In the genomic region with DNA sequence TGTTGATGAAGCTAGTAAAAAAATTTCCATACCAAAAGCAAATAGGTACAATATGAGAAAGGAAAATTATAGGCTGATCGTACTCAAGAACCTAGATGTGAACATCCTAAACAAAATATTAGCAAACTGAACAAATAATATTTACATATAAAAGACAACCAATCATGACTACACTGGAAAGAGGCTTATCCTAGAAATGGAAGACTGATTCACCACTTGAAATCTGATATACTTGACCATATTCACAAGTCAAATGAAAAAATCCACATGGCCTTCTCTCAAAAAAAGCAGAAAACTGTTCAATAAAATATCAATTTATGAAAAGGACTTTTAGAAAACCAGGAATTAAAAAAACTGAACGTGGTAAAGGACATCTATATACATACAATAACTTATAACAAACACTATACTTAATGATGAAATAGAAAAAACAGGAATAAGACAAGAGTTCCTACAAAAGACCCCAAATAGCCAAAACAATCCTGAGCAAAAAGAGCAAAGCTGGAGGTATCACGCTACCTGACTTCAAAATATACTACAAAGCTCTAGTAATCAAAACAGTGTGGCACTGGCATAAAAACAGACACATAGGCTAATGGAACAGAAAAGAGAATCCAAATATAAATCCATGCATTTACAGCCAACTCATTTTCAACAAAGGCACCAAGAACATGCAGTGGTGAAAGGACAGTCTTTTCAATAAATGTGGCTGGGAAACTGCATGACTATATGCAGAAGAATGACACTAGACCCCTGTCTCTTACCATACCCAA, we compare ENCODE assay signal across 22 cellular contexts. TPM values are rescaled to one million over a fixed set of nuclear protein-coding genes. Genes with fewer than 3 reads are reported as not detected.
A peak's percentile ranks its signal among the peaks of the same experiment; 100 is the strongest.
DNase-seq lines count a peak whose midpoint lies in the region; ATAC-seq, FAIRE-seq and TF ChIP-seq lines count a peak whose summit lies in the region.
"Had no signal": no experiment of that assay in that cellular context is flagged by ENCODE, and none has a peak within 500 bp of the region (broad histone marks: within the 10 kb centered on the region; RNA-seq: fewer than 3 reads in every experiment).

No MANE protein-coding gene starts in this region.

- no peak overlapping the region for H3K27ac Mint-ChIP-seq in WTC11
- H3K27ac Mint-ChIP-seq in osteocyte (ENCODE audit: unreplicated experiment): no peak overlapping the region
- H3K27ac Mint-ChIP-seq: CD4-positive, alpha-beta memory T cell; H9 had no signal

- H3K36me3 ChIP-seq in IMR-90 (ENCODE audit: control insufficient read depth, insufficient read depth, low read length): no peaks in the 10 kb centered on the region
- H3K36me3 ChIP-seq: BE2C had no signal

- 33% methylated on average over 3 of the region's 3 CpGs for WGBS in A549 (ENCODE audit: missing lambda C conversion rate)
- no CpG with 5 or more reads among the region's 3 CpGs for WGBS in IMR-90 (ENCODE audit: extremely low coverage in 2 of 2, insufficient read length in 1 of 2), 2 experiments

- no peaks in the 10 kb centered on the region for H3K27me3 ChIP-seq in IMR-90 (ENCODE audit: control insufficient read depth, insufficient read depth, low read length)
- H3K27me3 ChIP-seq: BE2C had no signal

- CTCF ChIA-PET in A549 (lab: Yijun Ruan, JAX) (interaction anchor here (1.0 to 1.7 kb wide), 3 partner anchors 13 to 26 kb away, joined by 3 to 5 read pairs (median 3); no protein-coding TSS in a partner anchor), IMR-90 (lab: Yijun Ruan, JAX) (interaction anchor here (0.6 kb wide), 1 partner anchor 38 kb away, joined by 3 read pairs; no protein-coding TSS in a partner anchor), WTC11 (lab: Charles Lee) (no interaction called here)

- H3K36me3 Mint-ChIP-seq in WTC11: peaks cover 10% of the 10 kb centered on the region
- peaks cover 5% of the 10 kb centered on the region for H3K36me3 Mint-ChIP-seq in osteocyte (ENCODE audit: unreplicated experiment)
- H3K36me3 Mint-ChIP-seq: CD4-positive, alpha-beta memory T cell had no signal

- H2BK5ac ChIP-seq in IMR-90 (ENCODE audit: low read depth, low read length, poor library complexity, severe bottlenecking): no peak overlapping the region

- H3K23ac ChIP-seq in IMR-90 (ENCODE audit: low read depth, low read length): no peak overlapping the region

- no peak overlapping the region for H3K18ac ChIP-seq in IMR-90 (ENCODE audit: low read depth, low read length)

- intact Hi-C loops in IMR-90 (cut with micrococcal nuclease): no loop called here

- no TSS peak for BruUV-seq in IMR-90 (replicated peaks; lab: Mats Ljungman, UMichigan)

- H2AK9ac ChIP-seq in IMR-90 (replicated peaks; ENCODE audit: low read depth, low read length, poor library complexity): no peak overlapping the region

- H3K9me3 ChIP-seq in A549 (peaks cover 19% of the 10 kb centered on the region), IMR-90 (ENCODE audit: control insufficient read depth, insufficient read depth, low read length) (peaks cover 4% of the 10 kb centered on the region; the same call in 1 of the 2 replicates)
- H3K9me3 ChIP-seq: BE2C had no signal

- dilution Hi-C loops in IMR-90 (cut with HindIII; ENCODE audit: low sequenced_read_pairs, unreplicated experiment): no loop called here

- no peaks in the 10 kb centered on the region for H4K20me1 ChIP-seq in IMR-90 (ENCODE audit: insufficient read depth, low read length)

- H2BK20ac ChIP-seq in IMR-90 (ENCODE audit: low read depth, low read length): no peak overlapping the region

- H3K14ac ChIP-seq in IMR-90 (replicated peaks; ENCODE audit: low read depth, low read length): no peak overlapping the region

- FAIRE-seq in A549 (lab: Jason Lieb, UNC): no peak
- peak; percentile 41 for FAIRE-seq in islet of Langerhans (lab: Jason Lieb, UNC)
- FAIRE-seq in urothelium cell line (lab: Jason Lieb, UNC): no peak
- FAIRE-seq: D721Med, G401.6, GM12891 had no signal

- 0 out of 2 replicates have a peak, but pooled peaks cover 5% of the 10 kb centered on the region for H3K27me3 Mint-ChIP-seq in WTC11 (ENCODE audit: low read depth)
- H3K27me3 Mint-ChIP-seq in osteocyte (ENCODE audit: unreplicated experiment): peaks cover 12% of the 10 kb centered on the region

- ATAC-seq in A549 (no peak), IMR-90 (ENCODE audit: low read depth) (no peak), WTC11 (no peak)

- TF ChIP-seq EP300 in A549 (IDR thresholded peaks at IDR 0.05): no peak

- in situ Hi-C loops in IMR-90 (cut with MboI; ENCODE audit: low sequenced_read_pairs): no loop called here

- no peak overlapping the region for H2AFZ ChIP-seq in IMR-90 (replicated peaks; ENCODE audit: low read length, poor library complexity)
- H2AFZ ChIP-seq: GM23248 had no signal

- DNase-seq in A549 (ENCODE audit: low read depth in 1 of 2, low spot score in 1 of 2): no peak
- peak; percentile 52 for DNase-seq in IMR-90
- no peak for DNase-seq in WTC11 (ENCODE audit: low spot score)
- DNase-seq in osteocyte (ENCODE audit: extremely low spot score, unreplicated experiment): no peak
- no peak for DNase-seq in NCI-H748 treated with DMSO at 0.1 percent for 48 hours (lab: John Stamatoyannopoulos, UW)
- no peak for DNase-seq in urothelium cell line (ENCODE audit: low spot score)
- DNase-seq: BE2C; CD4-positive, alpha-beta memory T cell; COR-L47; DMS153; DMS79 treated with DMSO at 0.1 percent for 48 hours; EL; GM23248; H9; KBM-7 had no signal

- H3K4me3 Mint-ChIP-seq in WTC11: no peak overlapping the region
- no peak overlapping the region for H3K4me3 Mint-ChIP-seq in osteocyte (ENCODE audit: unreplicated experiment)
- H3K4me3 Mint-ChIP-seq: CD4-positive, alpha-beta memory T cell; H9 had no signal

- no peak overlapping the region for H4K91ac ChIP-seq in IMR-90 (ENCODE audit: insufficient read depth, low read depth, low read length)

- H3K4me3 ChIP-seq in A549: no peak overlapping the region
- no peak overlapping the region for H3K4me3 ChIP-seq in IMR-90 (ENCODE audit: insufficient read depth, low read depth, low read length)
- H3K4me3 ChIP-seq: GM23248 had no signal

- TF ChIP-seq CTCF in A549 (IDR thresholded peaks at IDR 0.05) (no peak), IMR-90 (conservative IDR thresholded peaks at IDR 0.05; ENCODE audit: low read depth, low read length) (no peak), WTC11 (IDR thresholded peaks at IDR 0.05) (no peak), osteocyte (IDR thresholded peaks at IDR 0.05) (no peak)

- H3K4ac ChIP-seq in IMR-90 (ENCODE audit: low read depth, low read length): no peak overlapping the region

- POLR2A ChIA-PET in A549 (lab: Yijun Ruan, JAX): no interaction called here
- POLR2A ChIA-PET in IMR-90 (lab: Charles Lee; ENCODE audit: unreplicated experiment): no interaction called here
- POLR2A ChIA-PET in WTC11 (lab: Charles Lee): no interaction called here

- no peak overlapping the region for H3K9ac ChIP-seq in IMR-90 (ENCODE audit: low read depth, low read length)
- H3K9ac ChIP-seq: GM23248 had no signal

- peaks cover 9% of the 10 kb centered on the region for H3K9me1 ChIP-seq in IMR-90 (ENCODE audit: insufficient read depth, low read length)

- no peak overlapping the region for H2AK5ac ChIP-seq in IMR-90 (ENCODE audit: low read depth, low read length)

- TF ChIP-seq POLR2A in A549 (IDR thresholded peaks at IDR 0.05; ENCODE audit: low read length): no peak
- TF ChIP-seq POLR2A in IMR-90 (IDR thresholded peaks at IDR 0.05; ENCODE audit: low read depth, low read length): no peak

- H3K4me2 ChIP-seq in A549 (no peak overlapping the region), IMR-90 (ENCODE audit: low read depth, low read length) (no peak overlapping the region)

- TF ChIP-seq RAD21 in A549 (conservative IDR thresholded peaks at IDR 0.05 in 1 of 2, IDR thresholded peaks at IDR 0.05 in 1 of 2): no peak
- no peak for TF ChIP-seq RAD21 in IMR-90 (IDR thresholded peaks at IDR 0.05; ENCODE audit: low read length)

- no peak overlapping the region for H2BK15ac ChIP-seq in IMR-90 (ENCODE audit: low read depth, low read length)

- no peak overlapping the region for H3K27ac ChIP-seq in A549
- no peak overlapping the region for H3K27ac ChIP-seq in IMR-90 (ENCODE audit: insufficient read depth, low read length)
- H3K27ac ChIP-seq: C4-2B, GM23248, HL-60 had no signal

- 0 out of 4 replicates have a peak, but pooled peaks cover 0 to 3% of the 10 kb centered on the region in 2 experiments for H3K79me1 ChIP-seq in IMR-90 (ENCODE audit: low read depth in 1 of 2, low read length in 2 of 2)

- no peak overlapping the region for H2BK120ac ChIP-seq in IMR-90 (ENCODE audit: low read depth, low read length)

- H3K4me1 Mint-ChIP-seq in WTC11 (peaks cover 17% of the 10 kb centered on the region), osteocyte (ENCODE audit: unreplicated experiment) (peaks cover 13% of the 10 kb centered on the region)
- H3K4me1 Mint-ChIP-seq: CD4-positive, alpha-beta memory T cell had no signal

- peaks cover 22% of the 10 kb centered on the region for H3K9me3 Mint-ChIP-seq in WTC11
- H3K9me3 Mint-ChIP-seq in osteocyte (ENCODE audit: unreplicated experiment): peaks cover 20% of the 10 kb centered on the region

- no peak overlapping the region for H4K8ac ChIP-seq in IMR-90 (ENCODE audit: low read depth in 2 of 2, low read length in 2 of 2)

- H3K56ac ChIP-seq in IMR-90 (ENCODE audit: extremely low read depth, insufficient read depth, low read length): no peak overlapping the region

- H3K4me1 ChIP-seq in A549: peaks cover 18% of the 10 kb centered on the region
- H3K4me1 ChIP-seq in IMR-90 (ENCODE audit: control insufficient read depth, insufficient read depth, low read length): peaks cover 6% of the 10 kb centered on the region
- H3K4me1 ChIP-seq: BE2C had no signal

- H4K5ac ChIP-seq in IMR-90 (ENCODE audit: low read depth, low read length): no peak overlapping the region

RNA-seq across cellular contexts. Expression of a gene that starts 29.2 kb away (rescaled TPM):
- polyA plus RNA-seq in A549 (2011; rRNA removed): not detected in 2 replicates
- not detected in 2 replicates for polyA plus RNA-seq in A549 (2012; cell fraction: cytosol; rRNA removed)
- not detected in 2 replicates for polyA plus RNA-seq in A549 (2012; cell fraction: nucleus; rRNA removed)
- polyA plus RNA-seq in A549 (2017; fragmentation: RNase III; extraction: RNeasy Plus Mini Kit Qiagen cat#74134 plus additional on column Dnase treatment): not detected in 3 replicates
- not detected in 2 replicates for polyA minus RNA-seq in A549 (2011; rRNA and poly(A)+ RNA removed)
- total RNA-seq in IMR-90 (2012; rRNA removed): 1.3 and 1.4 TPM in 2 replicates
- polyA plus RNA-seq in IMR-90 (2012; rRNA removed): 2.0 and 2.2 TPM in 2 replicates
- 0.35 and 1.9 TPM in 2 replicates for polyA plus RNA-seq in IMR-90 (2012; cell fraction: cytosol; rRNA removed)
- polyA plus RNA-seq in IMR-90 (2012; cell fraction: nucleus; rRNA removed; ENCODE audit: low replicate concordance): 0.73 and 1.5 TPM in 2 replicates
- total RNA-seq in WTC11 (2021): not detected in 3 replicates
- total RNA-seq in osteocyte: 0.24 and 0.34 TPM in 2 replicates
- total RNA-seq: CD4-positive, alpha-beta memory T cell; H9 had no signal
- polyA plus RNA-seq: CD4-positive, alpha-beta memory T cell had no signal

RNA-seq across cellular contexts. Expression of a gene that starts 49.8 kb away (rescaled TPM):
- polyA plus RNA-seq in A549 (2011; rRNA removed) (not detected in 2 replicates), A549 (2017; fragmentation: RNase III; extraction: RNeasy Plus Mini Kit Qiagen cat#74134 plus additional on column Dnase treatment) (not detected in 3 replicates), IMR-90 (2012; rRNA removed) (0.10 TPM in 1 of 2 replicates, not detected in the other)
- not detected in 2 replicates for polyA plus RNA-seq in A549 (2012; cell fraction: cytosol; rRNA removed)
- not detected in 2 replicates for polyA plus RNA-seq in A549 (2012; cell fraction: nucleus; rRNA removed)
- not detected in 2 replicates for polyA minus RNA-seq in A549 (2011; rRNA and poly(A)+ RNA removed)
- total RNA-seq in IMR-90 (2012; rRNA removed) (0.56 TPM in 1 of 2 replicates, not detected in the other), WTC11 (2021) (1.6 to 2.1 TPM (median 1.7 TPM) in 3 replicates), osteocyte (0.81 and 0.84 TPM in 2 replicates)
- polyA plus RNA-seq in IMR-90 (2012; cell fraction: cytosol; rRNA removed): 0.12 and 0.23 TPM in 2 replicates
- polyA plus RNA-seq in IMR-90 (2012; cell fraction: nucleus; rRNA removed; ENCODE audit: low replicate concordance): 0.16 and 0.32 TPM in 2 replicates
- total RNA-seq: A172; CD4-positive, alpha-beta memory T cell had no signal
